In the genomic region with DNA sequence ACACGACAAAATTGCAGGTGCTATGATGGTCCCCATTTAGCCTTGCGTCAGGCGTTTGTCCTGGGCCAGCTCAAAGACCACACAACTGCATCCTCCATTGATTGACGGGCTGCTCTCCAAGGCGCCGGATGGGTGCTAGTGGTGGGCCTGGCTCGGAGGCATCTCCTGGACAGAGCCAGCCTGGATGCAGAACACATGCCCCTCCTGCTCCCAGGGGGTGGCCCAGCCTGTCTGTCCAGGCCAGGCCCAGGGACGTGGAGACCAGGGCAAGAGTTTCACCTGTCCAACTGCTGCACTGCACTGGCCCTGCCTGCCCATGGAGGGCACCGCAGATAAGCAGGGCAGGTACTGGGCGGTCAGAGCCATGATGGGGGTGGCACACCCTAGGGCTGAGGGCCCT, we compare ENCODE assay signal across 17 cellular contexts. TPM values are rescaled to one million over a fixed set of nuclear protein-coding genes. Genes with fewer than 3 reads are reported as not detected.
A peak's percentile ranks its signal among the peaks of the same experiment; 100 is the strongest.
DNase-seq lines count a peak whose midpoint lies in the region; ATAC-seq and TF ChIP-seq lines count a peak whose summit lies in the region.
"Had no signal": no experiment of that assay in that cellular context is flagged by ENCODE, and none has a peak within 500 bp of the region (broad histone marks: within the 10 kb centered on the region; RNA-seq: fewer than 3 reads in every experiment).

No MANE protein-coding gene starts in this region.

- no peaks in the 10 kb centered on the region for H3K36me3 ChIP-seq in RWPE2 (ENCODE audit: low read depth)
- H3K36me3 ChIP-seq in lower lobe of right lung: no peaks in the 10 kb centered on the region
- no peaks in the 10 kb centered on the region for H3K36me3 ChIP-seq in trophoblast cell (ENCODE audit: control insufficient read depth in 1 of 2, insufficient read depth in 2 of 2, low read length in 2 of 2)

- no peak overlapping the region for H2BK120ac ChIP-seq in trophoblast cell (ENCODE audit: insufficient read depth, low read length, poor library complexity)

- H3K4me3 ChIP-seq in RWPE2 (ENCODE audit: severe bottlenecking) (no peak overlapping the region), lower lobe of right lung (no peak overlapping the region), trophoblast cell (ENCODE audit: low read depth, low read length) (no peak overlapping the region)

- ATAC-seq in RWPE2 (ENCODE audit: low read depth) (no peak; the same call in 2 of the 3 replicates), WTC11 (no peak), lower lobe of right lung (peak; percentile 9)

- no peak overlapping the region for H3K9ac ChIP-seq in trophoblast cell (ENCODE audit: low read length)

- peak overlapping the region; percentile 3 for H3K14ac ChIP-seq in trophoblast cell (ENCODE audit: low read length)

- H3K27me3 ChIP-seq in RWPE2 (ENCODE audit: insufficient read depth, poor library complexity, severe bottlenecking) (no peaks in the 10 kb centered on the region), lower lobe of right lung (ENCODE audit: low read depth) (peaks cover 39% of the 10 kb centered on the region), trophoblast cell (ENCODE audit: insufficient read depth, low read length) (no peaks in the 10 kb centered on the region)

- H3K4me2 ChIP-seq in trophoblast cell (ENCODE audit: low read length): no peak overlapping the region

- no peaks in the 10 kb centered on the region for H3K36me3 Mint-ChIP-seq in WTC11
- H3K36me3 Mint-ChIP-seq: CD4-positive, alpha-beta memory T cell had no signal

- peaks cover 5% of the 10 kb centered on the region for H3K79me1 ChIP-seq in trophoblast cell (ENCODE audit: low read length)

- H4K8ac ChIP-seq in trophoblast cell (ENCODE audit: low read depth, low read length): no peak overlapping the region

- H3K4ac ChIP-seq in trophoblast cell (ENCODE audit: low read depth, low read length): no peak overlapping the region

- intact Hi-C loops in lower lobe of right lung (cut with DNase I): no loop called here

- H3K4me1 Mint-ChIP-seq in WTC11: peaks cover 3% of the 10 kb centered on the region; the same call in 1 of the 2 replicates
- H3K4me1 Mint-ChIP-seq: CD4-positive, alpha-beta memory T cell had no signal

- CTCF ChIA-PET in WTC11 (lab: Charles Lee): interaction anchor here (0.8 to 2.1 kb wide), 3 partner anchors 9 to 74 kb away, joined by 4 to 6 read pairs (median 4); no protein-coding TSS in a partner anchor

- TF ChIP-seq CTCF in RWPE2 (IDR thresholded peaks at IDR 0.05; ENCODE audit: poor library complexity, severe bottlenecking): no peak
- no peak for TF ChIP-seq CTCF in WTC11 (IDR thresholded peaks at IDR 0.05)
- no peak for TF ChIP-seq CTCF in lower lobe of right lung (IDR thresholded peaks at IDR 0.05)

- POLR2A ChIA-PET in WTC11 (lab: Charles Lee): no interaction called here

- H3K23ac ChIP-seq in trophoblast cell (ENCODE audit: low read length): no peak overlapping the region

- H2BK12ac ChIP-seq in trophoblast cell (ENCODE audit: low read length): no peak overlapping the region

- H2AK5ac ChIP-seq in trophoblast cell (ENCODE audit: low read length): peak overlapping the region; percentile 28

- H3K4me3 Mint-ChIP-seq in WTC11: no peak overlapping the region
- H3K4me3 Mint-ChIP-seq: CD4-positive, alpha-beta memory T cell had no signal

- DNase-seq in RWPE2 (ENCODE audit: low spot score): peak; percentile 40
- DNase-seq in WTC11 (ENCODE audit: low spot score): no peak
- DNase-seq in lower lobe of right lung: no peak
- DNase-seq in trophoblast cell: no peak
- no peak for DNase-seq in H4 (ENCODE audit: low spot score)
- DNase-seq in NCI-H187 treated with DMSO at 0.1 percent for 48 hours (lab: John Stamatoyannopoulos, UW): no peak
- no peak for DNase-seq in cerebellum (ENCODE audit: low spot score)
- DNase-seq: C1 segment of cervical spinal cord; Calu3; CD4-positive, alpha-beta memory T cell; COR-L47; DND-41; GOT3; HCEC 1CT had no signal

- no peaks in the 10 kb centered on the region for H3K79me2 ChIP-seq in trophoblast cell (ENCODE audit: control insufficient read depth, insufficient read depth, low read length, poor library complexity)

- H4K12ac ChIP-seq in trophoblast cell (ENCODE audit: low read depth, low read length): no peak overlapping the region

- no peaks in the 10 kb centered on the region for H3K9me3 ChIP-seq in RWPE2 (ENCODE audit: severe bottlenecking)
- H3K9me3 ChIP-seq in lower lobe of right lung: no peaks in the 10 kb centered on the region
- H3K9me3 ChIP-seq in trophoblast cell (ENCODE audit: insufficient read depth, low read depth, low read length): no peaks in the 10 kb centered on the region

- H3K27ac ChIP-seq in RWPE2 (ENCODE audit: poor library complexity, severe bottlenecking): no peak overlapping the region
- no peak overlapping the region for H3K27ac ChIP-seq in lower lobe of right lung
- H3K27ac ChIP-seq in trophoblast cell (ENCODE audit: low read depth, low read length): no peak overlapping the region

- no peaks in the 10 kb centered on the region for H3K9me3 Mint-ChIP-seq in WTC11
- H3K9me3 Mint-ChIP-seq: CD4-positive, alpha-beta memory T cell had no signal

- H3K27me3 Mint-ChIP-seq in WTC11 (ENCODE audit: low read depth): peaks cover 7% of the 10 kb centered on the region

- no peak overlapping the region for H2BK5ac ChIP-seq in trophoblast cell (ENCODE audit: low read depth, low read length, poor library complexity)

- H4K91ac ChIP-seq in trophoblast cell (ENCODE audit: low read depth, low read length): no peak overlapping the region

- no CpG with 5 or more reads among the region's 10 CpGs for WGBS in trophoblast cell (ENCODE audit: extremely low coverage, insufficient coverage, insufficient read length)

- H2AFZ ChIP-seq in trophoblast cell (ENCODE audit: insufficient read depth, low read length, poor library complexity): no peak overlapping the region

- no peak overlapping the region for H3K18ac ChIP-seq in trophoblast cell (ENCODE audit: low read length)

- peak overlapping the region; percentile 29; the same call in 1 of the 2 replicates for H3K27ac Mint-ChIP-seq in WTC11
- H3K27ac Mint-ChIP-seq: CD4-positive, alpha-beta memory T cell had no signal

- H3K4me1 ChIP-seq in RWPE2 (ENCODE audit: insufficient read depth, poor library complexity, severe bottlenecking) (no peaks in the 10 kb centered on the region), lower lobe of right lung (no peaks in the 10 kb centered on the region), trophoblast cell (ENCODE audit: control insufficient read depth in 1 of 2, insufficient read depth in 2 of 2, low read length in 2 of 2) (peaks cover 8 to 9% of the 10 kb centered on the region in 2 experiments)

TF ChIP-seq in WTC11, 78 proteins besides CTCF, POLR2A, EP300 and RAD21 (continues in another document):
- TF ChIP-seq, protein P1, sequence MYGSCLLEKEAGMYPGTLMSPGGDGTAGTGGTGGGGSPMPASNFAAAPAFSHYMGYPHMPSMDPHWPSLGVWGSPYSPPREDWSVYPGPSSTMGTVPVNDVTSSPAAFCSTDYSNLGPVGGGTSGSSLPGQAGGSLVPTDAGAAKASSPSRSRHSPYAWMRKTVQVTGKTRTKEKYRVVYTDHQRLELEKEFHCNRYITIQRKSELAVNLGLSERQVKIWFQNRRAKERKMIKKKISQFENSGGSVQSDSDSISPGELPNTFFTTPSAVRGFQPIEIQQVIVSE (CRISPR knock-in tag; IDR thresholded peaks at IDR 0.05; ENCODE audit: borderline replicate concordance): no peak
- TF ChIP-seq SOX15 (CRISPR knock-in tag; IDR thresholded peaks at IDR 0.05): no peak
- no peak for TF ChIP-seq ESRRA (CRISPR knock-in tag; IDR thresholded peaks at IDR 0.05; ENCODE audit: borderline replicate concordance)
- TF ChIP-seq NR1H2 (CRISPR knock-in tag; IDR thresholded peaks at IDR 0.05): no peak
- TF ChIP-seq, protein P2, sequence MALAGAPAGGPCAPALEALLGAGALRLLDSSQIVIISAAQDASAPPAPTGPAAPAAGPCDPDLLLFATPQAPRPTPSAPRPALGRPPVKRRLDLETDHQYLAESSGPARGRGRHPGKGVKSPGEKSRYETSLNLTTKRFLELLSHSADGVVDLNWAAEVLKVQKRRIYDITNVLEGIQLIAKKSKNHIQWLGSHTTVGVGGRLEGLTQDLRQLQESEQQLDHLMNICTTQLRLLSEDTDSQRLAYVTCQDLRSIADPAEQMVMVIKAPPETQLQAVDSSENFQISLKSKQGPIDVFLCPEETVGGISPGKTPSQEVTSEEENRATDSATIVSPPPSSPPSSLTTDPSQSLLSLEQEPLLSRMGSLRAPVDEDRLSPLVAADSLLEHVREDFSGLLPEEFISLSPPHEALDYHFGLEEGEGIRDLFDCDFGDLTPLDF (CRISPR knock-in tag; IDR thresholded peaks at IDR 0.05): no peak
- TF ChIP-seq TCF7 (CRISPR knock-in tag; IDR thresholded peaks at IDR 0.05; ENCODE audit: low read depth): no peak
- TF ChIP-seq ZNF317 (CRISPR knock-in tag; IDR thresholded peaks at IDR 0.05; ENCODE audit: borderline replicate concordance, low read depth): no peak
- no peak for TF ChIP-seq NR2C2 (CRISPR knock-in tag; IDR thresholded peaks at IDR 0.05)

RNA-seq across cellular contexts. Expression of a gene that starts 23.4 kb away (rescaled TPM):
- total RNA-seq in WTC11 (2021) (17.6 to 19.3 TPM (median 18.6 TPM) in 3 replicates), lower lobe of right lung (not detected), cerebellum (5.2 TPM)
- 0.03 and 0.05 TPM in 2 replicates for polyA plus RNA-seq in trophoblast cell (2013)
- 0.17 TPM in 1 of 2 replicates, not detected in the other for total RNA-seq in H4 (2014; rRNA removed; shearing (Covaris generic))
- total RNA-seq: A172; CD4-positive, alpha-beta memory T cell had no signal
- polyA plus RNA-seq: BJ; CD4-positive, alpha-beta memory T cell had no signal

RNA-seq across cellular contexts. Expression of a gene that starts 47.9 kb away (rescaled TPM):
- total RNA-seq in WTC11 (2021) (3.2 to 5.9 TPM (median 3.3 TPM) in 3 replicates), lower lobe of right lung (not detected), cerebellum (not detected)
- polyA plus RNA-seq in trophoblast cell (2013): 0.03 TPM in 1 of 2 replicates, not detected in the other
- 0.02 TPM in 1 of 2 replicates, not detected in the other for total RNA-seq in H4 (2014; rRNA removed; shearing (Covaris generic))
- total RNA-seq: A172; A673; Calu3; CD4-positive, alpha-beta memory T cell had no signal
- polyA plus RNA-seq: BJ; CD4-positive, alpha-beta memory T cell had no signal

RNA-seq across cellular contexts. Expression of a gene that starts 52.1 kb away (rescaled TPM):
- total RNA-seq in WTC11 (2021): 20.5 to 27.5 TPM (median 20.6 TPM) in 3 replicates
- total RNA-seq in lower lobe of right lung: 23.7 TPM
- 10.1 and 10.8 TPM in 2 replicates for polyA plus RNA-seq in trophoblast cell (2013)
- 3.2 and 8.5 TPM in 2 replicates for total RNA-seq in H4 (2014; rRNA removed; shearing (Covaris generic))
- 22.3 TPM for total RNA-seq in cerebellum

Comparison
In these comparisons a context has a peak if more than half of its experiments do, and no peak if none do; other contexts are left out.
1. ATAC-seq: peak in lower lobe of right lung (2 of 2); none in RWPE2 (single experiment) and WTC11 (single experiment).